ENCODE assay signal across 2 cellular contexts in genomic region chr6:163008626-163009025, GRCh38.
TF ChIP-seq lines count a peak whose summit lies in the region.

No MANE protein-coding gene starts in this region.

TF ChIP-seq in GM23338, 12 proteins besides CTCF, POLR2A, EP300 and RAD21:
- TF ChIP-seq ZNF462 (CRISPR knock-in tag; IDR thresholded peaks at IDR 0.05) = no peak
- TF ChIP-seq POLR2AphosphoS5 (IDR thresholded peaks at IDR 0.05; ENCODE audit: low read depth) = no peak
- no peak for TF ChIP-seq ETS1 (IDR thresholded peaks at IDR 0.05)
- TF ChIP-seq CREB1 (CRISPR knock-in tag; IDR thresholded peaks at IDR 0.05; ENCODE audit: low read depth) = no peak
- TF ChIP-seq ZNF331 (CRISPR knock-in tag; IDR thresholded peaks at IDR 0.05; ENCODE audit: low read depth) = no peak
- no peak for TF ChIP-seq EZH2 (IDR thresholded peaks at IDR 0.05; ENCODE audit: low read depth, unreplicated experiment)
- TF ChIP-seq ZNF114 (CRISPR knock-in tag; IDR thresholded peaks at IDR 0.05) = no peak
- no peak for TF ChIP-seq JUNB (IDR thresholded peaks at IDR 0.05; ENCODE audit: unreplicated experiment)
- no peak for TF ChIP-seq NANOG (IDR thresholded peaks at IDR 0.05; ENCODE audit: borderline replicate concordance)
- TF ChIP-seq STAT1 (IDR thresholded peaks at IDR 0.05; ENCODE audit: unreplicated experiment) = no peak
- TF ChIP-seq EZH2phosphoT487 (IDR thresholded peaks at IDR 0.05; ENCODE audit: unreplicated experiment) = no peak
- TF ChIP-seq REST (IDR thresholded peaks at IDR 0.05; ENCODE audit: unreplicated experiment) = no peak

TF ChIP-seq in H1, 55 proteins besides CTCF, POLR2A, EP300 and RAD21:
- TF ChIP-seq MAX (IDR thresholded peaks at IDR 0.05) (no peak), SP1 (IDR thresholded peaks at IDR 0.05; ENCODE audit: low read depth, low read length) (no peak), POLR2AphosphoS5 (IDR thresholded peaks at IDR 0.05; ENCODE audit: low read depth, low read length) (no peak), KDM5A (IDR thresholded peaks at IDR 0.05; ENCODE audit: low read length) (no peak), RNF2 (IDR thresholded peaks at IDR 0.05; ENCODE audit: borderline replicate concordance, low read depth, low read length, missing control alignments, poor library complexity, severe bottlenecking) (no peak), CEBPB (IDR thresholded peaks at IDR 0.05; ENCODE audit: low read depth, low read length) (no peak), CREB1 (IDR thresholded peaks at IDR 0.05) (no peak), TAF7 (optimal IDR thresholded peaks at IDR 0.05; ENCODE audit: borderline replicate concordance, low read depth, low read length) (no peak), CBX5 (IDR thresholded peaks at IDR 0.05; ENCODE audit: low read depth, low read length) (no peak), NRF1 (IDR thresholded peaks at IDR 0.05; ENCODE audit: low read depth, low read length) (no peak), KDM1A (IDR thresholded peaks at IDR 0.05; ENCODE audit: borderline replicate concordance, low read length) (no peak), BCL11A (IDR thresholded peaks at IDR 0.05; ENCODE audit: low read depth in 2 of 2, low read length in 2 of 2) (no peak), TBP (IDR thresholded peaks at IDR 0.05; ENCODE audit: low read depth, low read length) (no peak)
